Comparison of ENCODE assay signal across 11 cellular contexts in the genomic region with DNA sequence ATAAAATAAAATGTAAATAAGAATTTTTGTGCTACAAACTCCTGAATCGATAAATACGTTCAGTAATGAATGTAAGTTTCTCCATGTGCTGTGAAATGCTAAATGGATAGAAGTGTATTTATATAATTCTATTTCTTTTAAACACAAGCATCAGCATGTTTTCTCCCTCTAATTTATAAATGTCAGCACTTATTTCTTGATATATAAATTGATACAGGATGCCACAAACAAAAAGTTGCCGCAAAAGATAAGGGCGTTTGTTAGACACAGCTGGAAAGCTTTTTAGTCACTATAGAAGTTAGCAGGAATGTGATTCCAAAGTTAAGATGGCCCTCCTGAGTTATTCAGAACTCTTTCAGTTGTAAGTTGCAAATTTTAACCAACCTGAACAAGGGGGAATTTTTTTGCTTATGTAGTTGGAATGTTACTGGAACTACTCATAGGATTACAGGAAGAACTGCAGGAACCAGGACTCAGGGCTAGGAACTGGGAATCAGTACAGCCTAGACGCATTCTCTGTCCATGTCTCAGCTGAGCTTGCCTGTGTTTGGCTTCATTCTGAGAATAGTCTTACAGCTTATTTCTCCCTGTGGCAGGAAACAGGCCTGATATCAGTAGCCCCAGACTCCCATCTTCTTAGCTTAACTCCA.
DNase-seq lines count a peak whose midpoint lies in the region; ATAC-seq and TF ChIP-seq lines count a peak whose summit lies in the region.
"Had no signal": no experiment of that assay in that cellular context is flagged by ENCODE, and none has a peak within 500 bp of the region (broad histone marks: within the 10 kb centered on the region; RNA-seq: fewer than 3 reads in every experiment).

No MANE protein-coding gene starts in this region.

- no peak overlapping the region for H3K9ac ChIP-seq in mucosa of rectum (ENCODE audit: low read depth in 1 of 2, low read length in 2 of 2)
- H3K9ac ChIP-seq: BLaER1 had no signal

- H3K27me3 ChIP-seq in mucosa of rectum (ENCODE audit: control insufficient read depth in 2 of 2, insufficient read depth in 2 of 2, low read length in 2 of 2) (no peaks in the 10 kb centered on the region), aorta (ENCODE audit: control insufficient read depth in 1 of 2, insufficient read depth in 2 of 2, low read length in 1 of 2) (no peaks in the 10 kb centered on the region)
- H3K27me3 ChIP-seq: BLaER1 had no signal

- DNase-seq in Right ventricle myocardium inferior (ENCODE audit: missing footprints) (no peak), cardiac septum (ENCODE audit: low spot score) (no peak), epithelial cell of esophagus (ENCODE audit: low read depth) (peak; percentile 86), aorta (no peak), NCI-H1436 treated with DMSO at 0.1 percent for 48 hours (lab: John Stamatoyannopoulos, UW) (no peak)
- DNase-seq: activated CD8-positive, alpha-beta T cell treated with anti-CD3 and anti-CD28 coated beads for 36 hours; stimulated activated CD4-positive, alpha-beta T cell treated with anti-CD3 and anti-CD28 coated beads, Interleukin-2, amount 100 ng/mL, for 24 hours had no signal

- no peaks in the 10 kb centered on the region for H3K9me3 ChIP-seq in mucosa of rectum (ENCODE audit: control insufficient read depth in 2 of 2, low read length in 2 of 2)
- no peaks in the 10 kb centered on the region for H3K9me3 ChIP-seq in aorta (ENCODE audit: control insufficient read depth, low read length)
- H3K9me3 ChIP-seq: BLaER1 had no signal

- H3K4me1 ChIP-seq in mucosa of rectum (ENCODE audit: control insufficient read depth in 2 of 2, insufficient read depth in 2 of 2, low read length in 2 of 2): peaks cover 11 to 14% of the 10 kb centered on the region in 2 donors
- H3K4me1 ChIP-seq in aorta (ENCODE audit: control insufficient read depth in 1 of 2, insufficient read depth in 2 of 2, low read length in 2 of 2): peaks cover 0 to 5% of the 10 kb centered on the region in 2 donors
- H3K4me1 ChIP-seq: BLaER1 had no signal

- H3K36me3 ChIP-seq in mucosa of rectum (ENCODE audit: control insufficient read depth in 2 of 2, insufficient read depth in 2 of 2, low read length in 2 of 2) (no peaks in the 10 kb centered on the region), aorta (ENCODE audit: control insufficient read depth in 1 of 2, insufficient read depth in 2 of 2, low read length in 1 of 2) (no peaks in the 10 kb centered on the region)
- H3K36me3 ChIP-seq: BLaER1 had no signal

- intact Hi-C loops in Right ventricle myocardium inferior (cut with DNase I) (loop anchor here (5.0 kb wide), 1 partner anchor 35 kb away; no protein-coding TSS in a partner anchor), cardiac septum (cut with DNase I) (no loop called here), aorta (cut with DNase I) (no loop called here)

- peak overlapping the region; percentile 12 for H3K4me3 ChIP-seq in epithelial cell of esophagus (ENCODE audit: low read length)
- no peak overlapping the region for H3K4me3 ChIP-seq in mucosa of rectum (ENCODE audit: low read length in 2 of 2)
- no peak overlapping the region for H3K4me3 ChIP-seq in aorta (ENCODE audit: low read length in 2 of 2)
- H3K4me3 ChIP-seq: BLaER1 had no signal

- peak; percentile 29 for ATAC-seq in Right ventricle myocardium inferior
- peak; percentile 81 for ATAC-seq in aorta (ENCODE audit: low FRiP score)
- no peak for ATAC-seq in GM18517 (IDR thresholded peaks at IDR 0.05; ENCODE audit: unreplicated experiment)
- no peak for ATAC-seq in GM19324 (IDR thresholded peaks at IDR 0.05; ENCODE audit: low FRiP score, unreplicated experiment)
- ATAC-seq: activated CD8-positive, alpha-beta T cell treated with anti-CD3 and anti-CD28 coated beads for 36 hours had no signal

- H3K27ac ChIP-seq in mucosa of rectum (ENCODE audit: low read depth in 2 of 2, low read length in 2 of 2): peak overlapping the region; percentile 38 to 45
- peak overlapping the region; percentile 53 to 98 for H3K27ac ChIP-seq in aorta (ENCODE audit: low read depth in 1 of 2, low read length in 2 of 2)
- H3K27ac ChIP-seq: BLaER1 had no signal

- no peak for TF ChIP-seq CTCF in epithelial cell of esophagus (IDR thresholded peaks at IDR 0.05; ENCODE audit: insufficient read depth, low read depth, low read length, missing control alignments)

- WGBS in aorta, 2 donors: 42 to 44% methylated on average over 5 of the region's 5 CpGs

Comparison
In these comparisons a context has a peak if more than half of its experiments do, and no peak if none do; other contexts are left out.
1. ATAC-seq: peak in Right ventricle myocardium inferior (single experiment) and aorta (single experiment); none in GM18517 (single experiment) and GM19324 (single experiment).